ENCODE assay signal across 8 cellular contexts in the genomic region with DNA sequence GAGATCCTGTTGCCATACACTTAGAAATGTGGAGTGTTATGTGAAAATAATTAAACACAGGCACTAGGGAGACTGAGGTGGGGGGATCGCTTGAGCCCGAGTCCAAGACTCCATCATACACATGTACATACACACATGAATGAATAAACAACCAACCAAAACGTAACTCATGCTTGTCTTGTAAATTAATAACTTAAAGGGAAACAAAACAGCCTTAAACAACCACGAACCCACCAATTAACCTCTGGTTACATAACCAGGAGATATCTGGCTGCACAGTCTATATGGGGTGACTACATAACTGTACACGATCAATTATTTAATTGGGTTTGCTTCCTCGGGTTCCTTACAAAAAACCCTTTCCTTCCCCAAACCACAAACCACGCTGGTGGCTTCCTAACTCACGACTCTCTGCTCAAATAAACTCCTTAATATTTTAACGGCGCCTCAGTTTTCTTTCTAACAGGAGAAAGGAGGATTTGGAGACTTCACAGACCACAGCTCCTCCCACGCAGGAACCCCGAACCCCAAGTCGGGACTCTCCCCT. TPM values are rescaled to one million over a fixed set of nuclear protein-coding genes. Genes with fewer than 3 reads are reported as not detected.
DNase-seq lines count a peak whose midpoint lies in the region; ATAC-seq lines count a peak whose summit lies in the region.

No MANE protein-coding gene starts in this region.

- H3K4me1 Mint-ChIP-seq in activated CD4-positive, alpha-beta T cell treated with anti-CD3 and anti-CD28 coated beads for 36 hours: peaks cover 27% of the 10 kb centered on the region
- H3K4me1 Mint-ChIP-seq in activated T-helper 1 cell treated with anti-CD3 and anti-CD28 coated beads, Interleukin-12 subunit alpha, Interleukin-12 subunit beta, Interleukin-2, Interleukin-4 antibody, amounts not matched to agents 30 ng/mL and 10 ng/mL and 1 ng/mL, durations not matched to agents 14 hours and 24 hours and 36 hours (ENCODE audit: low read depth): peaks cover 25% of the 10 kb centered on the region
- peaks cover 37% of the 10 kb centered on the region for H3K4me1 Mint-ChIP-seq in stimulated activated memory B cell treated with anti-CD40 and anti-IgM and Interleukin-4, amounts not matched to agents 10 μg/mL and 1 μg/mL and 100 μg/mL, for 72 hours

- peaks cover 25% of the 10 kb centered on the region for H3K36me3 Mint-ChIP-seq in activated CD4-positive, alpha-beta T cell treated with anti-CD3 and anti-CD28 coated beads for 36 hours (ENCODE audit: low read depth)
- H3K36me3 Mint-ChIP-seq in activated T-helper 1 cell treated with anti-CD3 and anti-CD28 coated beads, Interleukin-12 subunit alpha, Interleukin-12 subunit beta, Interleukin-2, Interleukin-4 antibody, amounts not matched to agents 30 ng/mL and 10 ng/mL and 1 ng/mL, durations not matched to agents 14 hours and 24 hours and 36 hours (ENCODE audit: low read depth): peaks cover under 1% of the 10 kb centered on the region
- H3K36me3 Mint-ChIP-seq in stimulated activated memory B cell treated with anti-CD40 and anti-IgM and Interleukin-4, amounts not matched to agents 10 μg/mL and 1 μg/mL and 100 μg/mL, for 72 hours: peaks cover 20% of the 10 kb centered on the region

- intact Hi-C loops in activated CD4-positive, alpha-beta T cell treated with anti-CD3 and anti-CD28 coated beads for 36 hours (cut with DNase I, micrococcal nuclease): loop anchor here (1.0 to 10.0 kb wide), 8 partner anchors 26 to 512 kb away; a partner anchor contains a TSS
- intact Hi-C loops in activated T-helper 1 cell treated with anti-CD3 and anti-CD28 coated beads, Interleukin-12 subunit alpha, Interleukin-12 subunit beta, Interleukin-2, Interleukin-4 antibody, amounts not matched to agents 30 ng/mL and 10 ng/mL and 1 ng/mL, durations not matched to agents 14 hours and 24 hours and 36 hours (cut with micrococcal nuclease): loop anchor here (1.0 to 5.0 kb wide), 5 partner anchors 26 to 356 kb away; a partner anchor contains a TSS

- H3K4me1 ChIP-seq in iPS-15b (ENCODE audit: control insufficient read depth, insufficient read depth, low read length): no peaks in the 10 kb centered on the region

- no peak for ATAC-seq in activated CD4-positive, alpha-beta T cell treated with anti-CD3 and anti-CD28 coated beads for 36 hours
- peak; percentile 42 for ATAC-seq in HG03354 (IDR thresholded peaks at IDR 0.05; ENCODE audit: poor library complexity, severe bottlenecking, unreplicated experiment)
- ATAC-seq in stimulated activated memory B cell treated with anti-CD40 and anti-IgM and Interleukin-4, amounts not matched to agents 10 μg/mL and 1 μg/mL and 100 μg/mL, for 72 hours: peak; percentile 29

- CTCF ChIA-PET in activated CD4-positive, alpha-beta T cell treated with anti-CD3 and anti-CD28 coated beads for 36 hours (lab: Charles Lee): interaction anchor here (0.6 kb wide), 1 partner anchor 707 kb away, joined by 3 read pairs; no protein-coding TSS in a partner anchor

- no peaks in the 10 kb centered on the region for H3K36me3 ChIP-seq in iPS-15b (ENCODE audit: control insufficient read depth, insufficient read depth, low read length)

- H3K27me3 Mint-ChIP-seq in activated CD4-positive, alpha-beta T cell treated with anti-CD3 and anti-CD28 coated beads for 36 hours: peaks cover 5% of the 10 kb centered on the region
- H3K27me3 Mint-ChIP-seq in activated T-helper 1 cell treated with anti-CD3 and anti-CD28 coated beads, Interleukin-12 subunit alpha, Interleukin-12 subunit beta, Interleukin-2, Interleukin-4 antibody, amounts not matched to agents 30 ng/mL and 10 ng/mL and 1 ng/mL, durations not matched to agents 14 hours and 24 hours and 36 hours (ENCODE audit: insufficient read depth): peaks cover 2% of the 10 kb centered on the region
- no peaks in the 10 kb centered on the region for H3K27me3 Mint-ChIP-seq in stimulated activated memory B cell treated with anti-CD40 and anti-IgM and Interleukin-4, amounts not matched to agents 10 μg/mL and 1 μg/mL and 100 μg/mL, for 72 hours

- peak overlapping the region; percentile 89 for H3K4me3 Mint-ChIP-seq in activated CD4-positive, alpha-beta T cell treated with anti-CD3 and anti-CD28 coated beads for 36 hours
- peak overlapping the region; percentile 89 for H3K4me3 Mint-ChIP-seq in activated T-helper 1 cell treated with anti-CD3 and anti-CD28 coated beads, Interleukin-12 subunit alpha, Interleukin-12 subunit beta, Interleukin-2, Interleukin-4 antibody, amounts not matched to agents 30 ng/mL and 10 ng/mL and 1 ng/mL, durations not matched to agents 14 hours and 24 hours and 36 hours
- peak overlapping the region; percentile 96 for H3K4me3 Mint-ChIP-seq in stimulated activated memory B cell treated with anti-CD40 and anti-IgM and Interleukin-4, amounts not matched to agents 10 μg/mL and 1 μg/mL and 100 μg/mL, for 72 hours

- H3K9me3 ChIP-seq in iPS-15b (ENCODE audit: control insufficient read depth, insufficient read depth, low read length): no peaks in the 10 kb centered on the region

- H3K9me3 Mint-ChIP-seq in activated CD4-positive, alpha-beta T cell treated with anti-CD3 and anti-CD28 coated beads for 36 hours (ENCODE audit: low read depth): peaks cover 7% of the 10 kb centered on the region
- peaks cover 14% of the 10 kb centered on the region for H3K9me3 Mint-ChIP-seq in activated T-helper 1 cell treated with anti-CD3 and anti-CD28 coated beads, Interleukin-12 subunit alpha, Interleukin-12 subunit beta, Interleukin-2, Interleukin-4 antibody, amounts not matched to agents 30 ng/mL and 10 ng/mL and 1 ng/mL, durations not matched to agents 14 hours and 24 hours and 36 hours
- peaks cover 6% of the 10 kb centered on the region for H3K9me3 Mint-ChIP-seq in stimulated activated memory B cell treated with anti-CD40 and anti-IgM and Interleukin-4, amounts not matched to agents 10 μg/mL and 1 μg/mL and 100 μg/mL, for 72 hours

- DNase-seq in activated CD4-positive, alpha-beta T cell treated with anti-CD3 and anti-CD28 coated beads for 36 hours: no peak
- no peak for DNase-seq in activated CD4-positive, alpha-beta T cell treated with anti-CD3 and anti-CD28 coated beads for 1 hour
- no peak for DNase-seq in activated T-helper 1 cell treated with anti-CD3 and anti-CD28 coated beads, Interleukin-12 subunit alpha, Interleukin-12 subunit beta, Interleukin-2, Interleukin-4 antibody, amounts not matched to agents 30 ng/mL and 10 ng/mL and 1 ng/mL, durations not matched to agents 14 hours and 24 hours and 36 hours (ENCODE audit: low spot score)
- no peak for DNase-seq in stimulated activated CD8-positive, alpha-beta memory T cell treated with anti-CD3 and anti-CD28 coated beads, Interleukin-4, amount 100 ng/mL, for 48 hours
- no peak for DNase-seq in mesenteric fat pad (ENCODE audit: low spot score)

- peak overlapping the region; percentile 97 for H3K9ac ChIP-seq in iPS-15b (ENCODE audit: low read depth, low read length)

- peak overlapping the region; percentile 86 for H3K27ac Mint-ChIP-seq in activated CD4-positive, alpha-beta T cell treated with anti-CD3 and anti-CD28 coated beads for 36 hours
- no peak overlapping the region for H3K27ac Mint-ChIP-seq in activated T-helper 1 cell treated with anti-CD3 and anti-CD28 coated beads, Interleukin-12 subunit alpha, Interleukin-12 subunit beta, Interleukin-2, Interleukin-4 antibody, amounts not matched to agents 30 ng/mL and 10 ng/mL and 1 ng/mL, durations not matched to agents 14 hours and 24 hours and 36 hours
- peak overlapping the region; percentile 95 for H3K27ac Mint-ChIP-seq in stimulated activated memory B cell treated with anti-CD40 and anti-IgM and Interleukin-4, amounts not matched to agents 10 μg/mL and 1 μg/mL and 100 μg/mL, for 72 hours

- POLR2A ChIA-PET in activated CD4-positive, alpha-beta T cell treated with anti-CD3 and anti-CD28 coated beads for 36 hours (lab: Charles Lee): interaction anchor here (0.6 to 1.4 kb wide), 2 partner anchors 72 to 133 kb away, joined by 3 to 4 read pairs; no protein-coding TSS in a partner anchor

- peak overlapping the region; percentile 95 for H3K4me3 ChIP-seq in iPS-15b (ENCODE audit: low read depth, low read length)

- no peaks in the 10 kb centered on the region for H3K27me3 ChIP-seq in iPS-15b (ENCODE audit: control insufficient read depth, insufficient read depth, low read length)

RNA-seq across cellular contexts. Expression of a gene that starts 0.8 kb away (rescaled TPM):
- total RNA-seq in activated CD4-positive, alpha-beta T cell treated with anti-CD3 and anti-CD28 coated beads for 36 hours: 1 to 10 TPM; 4.3 to 4.9 TPM
- total RNA-seq in activated T-helper 1 cell treated with anti-CD3 and anti-CD28 coated beads, Interleukin-12 subunit alpha, Interleukin-12 subunit beta, Interleukin-2, Interleukin-4 antibody, amounts not matched to agents 30 ng/mL and 10 ng/mL and 1 ng/mL, durations not matched to agents 14 hours and 24 hours and 36 hours: 2.5 and 2.9 TPM in 2 replicates
- 2.8 TPM for total RNA-seq in mesenteric fat pad

RNA-seq across cellular contexts. Expression of a gene that starts 26.3 kb away (rescaled TPM):
- 1 to 10 TPM; 6.9 to 8.8 TPM for total RNA-seq in activated CD4-positive, alpha-beta T cell treated with anti-CD3 and anti-CD28 coated beads for 36 hours
- 8.0 and 9.5 TPM in 2 replicates for total RNA-seq in activated T-helper 1 cell treated with anti-CD3 and anti-CD28 coated beads, Interleukin-12 subunit alpha, Interleukin-12 subunit beta, Interleukin-2, Interleukin-4 antibody, amounts not matched to agents 30 ng/mL and 10 ng/mL and 1 ng/mL, durations not matched to agents 14 hours and 24 hours and 36 hours
- total RNA-seq in mesenteric fat pad: 7.7 TPM
